Comparison of ENCODE assay signal across 8 cellular contexts in the genomic region with DNA sequence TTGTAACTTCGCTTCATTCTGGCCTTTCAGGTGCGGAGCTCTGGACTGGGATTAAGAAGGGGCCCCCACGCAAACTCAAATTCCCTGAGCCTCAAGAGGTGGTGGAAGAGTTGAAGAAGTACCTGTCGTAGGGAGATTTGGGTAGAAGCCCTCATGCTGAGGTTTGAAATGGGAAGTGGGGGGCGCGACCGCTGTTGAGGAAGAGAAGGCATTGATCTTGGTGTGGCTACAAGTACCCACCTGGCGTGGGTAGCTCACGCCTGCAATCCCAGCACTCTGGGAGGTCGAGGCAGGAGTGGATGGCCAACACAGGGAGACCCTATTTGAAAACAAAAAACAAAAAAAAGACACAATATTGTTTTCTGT. TPM values are rescaled to one million over a fixed set of nuclear protein-coding genes. Genes with fewer than 3 reads are reported as not detected.
DNase-seq lines count a peak whose midpoint lies in the region; ATAC-seq and TF ChIP-seq lines count a peak whose summit lies in the region.

No MANE protein-coding gene starts in this region.

- peak overlapping the region; percentile 99 for H3K27ac Mint-ChIP-seq in progenitor cell of endocrine pancreas

- H3K4me3 ChIP-seq in OCI-LY7 (ENCODE audit: low read depth, low read length, poor library complexity, severe bottlenecking): peak overlapping the region; percentile 97
- peak overlapping the region; percentile 85 for H3K4me3 ChIP-seq in epithelial cell of proximal tubule (ENCODE audit: low read depth, low read length)

- peaks cover 22% of the 10 kb centered on the region for H3K79me2 ChIP-seq in OCI-LY7 (ENCODE audit: insufficient read depth, low read depth, low read length)

- TF ChIP-seq CTCF in OCI-LY7 (conservative IDR thresholded peaks at IDR 0.05; ENCODE audit: low read length) (no peak), epithelial cell of proximal tubule (conservative IDR thresholded peaks at IDR 0.05; ENCODE audit: low read depth, low read length) (no peak), progenitor cell of endocrine pancreas (IDR thresholded peaks at IDR 0.05; ENCODE audit: unreplicated experiment) (no peak)

- H3K9me3 ChIP-seq in OCI-LY7 (ENCODE audit: low read length): no peaks in the 10 kb centered on the region

- intact Hi-C loops in OCI-LY7 (cut with micrococcal nuclease; ENCODE audit: unreplicated experiment): loop anchor here (5.0 to 10.0 kb wide), 3 partner anchors 405 to 835 kb away; a partner anchor contains a TSS

- H3K4me1 ChIP-seq in OCI-LY7 (ENCODE audit: insufficient read depth, low read length, poor library complexity, severe bottlenecking): peaks cover 20% of the 10 kb centered on the region

- H2AFZ ChIP-seq in OCI-LY7 (ENCODE audit: low read length): peak overlapping the region; percentile 64; the same call in 1 of the 2 replicates

- peak overlapping the region; percentile 90 for H3K4me2 ChIP-seq in OCI-LY7 (ENCODE audit: low read length)

- peaks cover 14% of the 10 kb centered on the region for H3K4me1 Mint-ChIP-seq in progenitor cell of endocrine pancreas (ENCODE audit: low read depth)

- CTCF ChIA-PET in OCI-LY7 (lab: Charles Lee; ENCODE audit: unreplicated experiment): no interaction called here

- no peaks in the 10 kb centered on the region for H3K9me3 Mint-ChIP-seq in progenitor cell of endocrine pancreas (ENCODE audit: low read depth)

- BruUV-seq in OCI-LY7 (replicated peaks; lab: Mats Ljungman, UMichigan): TSS peak; percentile 68

- DNase-seq in GF-D8 (lab: John Stamatoyannopoulos, UW): peak; percentile 13
- no peak for DNase-seq in OCI-LY7 (ENCODE audit: low spot score)
- no peak for DNase-seq in epithelial cell of proximal tubule (ENCODE audit: low read depth)
- DNase-seq in progenitor cell of endocrine pancreas (ENCODE audit: low spot score, unreplicated experiment): no peak
- no peak for DNase-seq in MV-4-11 (lab: John Stamatoyannopoulos, UW)
- DNase-seq in NCI-H2171 treated with DMSO at 0.1 percent for 48 hours (lab: John Stamatoyannopoulos, UW): no peak
- DNase-seq in NCI-H2196 (lab: John Stamatoyannopoulos, UW; ENCODE audit: unreplicated experiment): no peak

- no peak for ATAC-seq in HG03520 (IDR thresholded peaks at IDR 0.05; ENCODE audit: unreplicated experiment)

- peaks cover 6% of the 10 kb centered on the region; the same call in 1 of the 2 replicates for H4K20me1 ChIP-seq in OCI-LY7 (ENCODE audit: insufficient read depth, low read length)

- POLR2A ChIA-PET in OCI-LY7 (lab: Charles Lee): interaction anchor here (0.6 to 1.2 kb wide), 5 partner anchors 15 to 690 kb away, joined by 3 to 6 read pairs (median 4); a partner anchor contains a TSS

- H3K27me3 Mint-ChIP-seq in progenitor cell of endocrine pancreas: no peaks in the 10 kb centered on the region

- no peaks in the 10 kb centered on the region for H3K9me2 ChIP-seq in OCI-LY7 (ENCODE audit: insufficient read depth, low read length)

- H3K36me3 ChIP-seq in OCI-LY7 (ENCODE audit: insufficient read depth, low read length): peaks cover 92% of the 10 kb centered on the region

- peak overlapping the region; percentile 95 for H3K4me3 Mint-ChIP-seq in progenitor cell of endocrine pancreas (ENCODE audit: low read depth)

- H3K27ac ChIP-seq in OCI-LY7 (ENCODE audit: low read depth, low read length, poor library complexity, severe bottlenecking): peak overlapping the region; percentile 77

- H3K36me3 Mint-ChIP-seq in progenitor cell of endocrine pancreas (ENCODE audit: insufficient read depth): peaks cover 18% of the 10 kb centered on the region

RNA-seq across cellular contexts. Expression of a gene that starts 0.8 kb away (rescaled TPM):
- 181 and 229 TPM in 2 replicates for total RNA-seq in OCI-LY7 (2014; rRNA removed; shearing (Covaris generic))
- total RNA-seq in OCI-LY7 (2022): 144 and 169 TPM in 2 replicates
- 279 and 298 TPM in 2 replicates for total RNA-seq in epithelial cell of proximal tubule
- 206 and 223 TPM in 2 replicates for total RNA-seq in progenitor cell of endocrine pancreas

RNA-seq across cellular contexts. Expression of a gene that starts 9.5 kb away (rescaled TPM):
- not detected in 2 replicates for total RNA-seq in OCI-LY7 (2014; rRNA removed; shearing (Covaris generic))
- not detected in 2 replicates for total RNA-seq in OCI-LY7 (2022)
- total RNA-seq in epithelial cell of proximal tubule: not detected in 2 replicates
- not detected in 2 replicates for total RNA-seq in progenitor cell of endocrine pancreas

RNA-seq across cellular contexts. Expression of a gene that starts 19.5 kb away (rescaled TPM):
- total RNA-seq in OCI-LY7 (2014; rRNA removed; shearing (Covaris generic)): 5.1 and 6.7 TPM in 2 replicates
- 5.3 and 9.0 TPM in 2 replicates for total RNA-seq in OCI-LY7 (2022)
- 83.6 and 112 TPM in 2 replicates for total RNA-seq in epithelial cell of proximal tubule
- total RNA-seq in progenitor cell of endocrine pancreas: 346 and 367 TPM in 2 replicates

RNA-seq across cellular contexts. Expression of a gene that starts 29.7 kb away (rescaled TPM):
- 53.3 and 54.9 TPM in 2 replicates for total RNA-seq in OCI-LY7 (2014; rRNA removed; shearing (Covaris generic))
- total RNA-seq in OCI-LY7 (2022): 60.2 and 66.9 TPM in 2 replicates
- total RNA-seq in epithelial cell of proximal tubule: 61.8 and 83.7 TPM in 2 replicates
- total RNA-seq in progenitor cell of endocrine pancreas: 82.7 and 82.9 TPM in 2 replicates

RNA-seq across cellular contexts. Expression of a gene that starts 30.1 kb away (rescaled TPM):
- total RNA-seq in OCI-LY7 (2014; rRNA removed; shearing (Covaris generic)): 11.9 and 17.5 TPM in 2 replicates
- total RNA-seq in OCI-LY7 (2022) (11.1 and 12.6 TPM in 2 replicates), epithelial cell of proximal tubule (15.9 and 22.9 TPM in 2 replicates), progenitor cell of endocrine pancreas (24.2 and 24.4 TPM in 2 replicates)
